10 cellular contexts compared by ENCODE assay signal in the genomic region with DNA sequence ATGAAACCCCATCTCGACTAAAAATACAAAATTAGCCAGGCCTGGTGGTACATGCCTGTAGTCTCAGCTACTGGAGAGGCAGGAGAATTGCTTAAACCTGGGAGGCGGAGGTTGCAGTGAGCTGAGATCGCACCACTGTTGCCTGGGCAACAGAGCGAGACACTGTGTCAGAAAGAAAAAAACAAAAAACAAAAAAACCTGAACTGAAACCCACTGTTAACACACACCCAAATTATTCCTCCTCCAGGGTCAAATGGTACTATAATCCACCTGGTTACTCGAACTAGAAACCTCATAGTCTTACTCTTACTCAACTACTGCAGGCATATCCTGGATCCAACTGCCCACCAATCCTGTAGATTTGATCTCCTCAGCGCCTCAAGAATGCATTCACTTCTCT. TPM values are rescaled to one million over a fixed set of nuclear protein-coding genes. Genes with fewer than 3 reads are reported as not detected.
A peak's percentile ranks its signal among the peaks of the same experiment; 100 is the strongest.
DNase-seq lines count a peak whose midpoint lies in the region; ATAC-seq, FAIRE-seq and TF ChIP-seq lines count a peak whose summit lies in the region.
"Had no signal": no experiment of that assay in that cellular context is flagged by ENCODE, and none has a peak within 500 bp of the region (broad histone marks: within the 10 kb centered on the region; RNA-seq: fewer than 3 reads in every experiment).

No MANE protein-coding gene starts in this region.

- peak; percentile 63 for FAIRE-seq in GM18507 (lab: Jason Lieb, UNC)

- peak; percentile 12 for DNase-seq in GM18507 (ENCODE audit: extremely low spot score, insufficient read length, low read depth)
- DNase-seq in activated B cell treated with CpG ODN at 0.5 μM for 24 hours: peak; percentile 30
- DNase-seq in NCI-H2029 treated with DMSO at 0.1 percent for 48 hours (lab: John Stamatoyannopoulos, UW): no peak
- no peak for DNase-seq in aorta
- no peak for DNase-seq in stimulated activated CD4-positive, alpha-beta T cell treated with anti-CD3 and anti-CD28 coated beads, Interleukin-12 subunit alpha, Interleukin-12 subunit beta, amount 100 ng/mL, for 4 hours
- DNase-seq in NK-92 (lab: John Stamatoyannopoulos, UW; ENCODE audit: unreplicated experiment): no peak
- DNase-seq: NCI-H1436 treated with DMSO at 0.1 percent for 48 hours, testis had no signal

- no peak overlapping the region for H3K27ac ChIP-seq in aorta (ENCODE audit: low read depth in 1 of 2, low read length in 2 of 2)
- H3K27ac ChIP-seq: testis had no signal

- POLR2A ChIA-PET in activated B cell treated with CpG ODN at 0.5 μM for 24 hours (lab: Charles Lee): interaction anchor here (1.6 kb wide), 1 partner anchor 36 kb away, joined by 6 read pairs; the partner anchor contains the start of gene USP28

- TF ChIP-seq CTCF in activated B cell treated with CpG ODN at 0.5 μM for 24 hours (IDR thresholded peaks at IDR 0.05): no peak

- intact Hi-C loops in activated B cell treated with CpG ODN at 0.5 μM for 24 hours (cut with micrococcal nuclease) (loop anchor here (1.0 to 5.0 kb wide), 4 partner anchors 9 to 137 kb away; partner anchors contain the start of genes USP28 and ZW10), aorta (cut with DNase I) (no loop called here)

- no peaks in the 10 kb centered on the region for H3K27me3 ChIP-seq in aorta (ENCODE audit: control insufficient read depth in 1 of 2, insufficient read depth in 2 of 2, low read length in 1 of 2)
- H3K27me3 ChIP-seq: testis had no signal

- no peak overlapping the region for H3K4me3 ChIP-seq in aorta (ENCODE audit: low read length in 2 of 2)
- H3K4me3 ChIP-seq: testis had no signal

- peaks cover 37% of the 10 kb centered on the region for H3K4me1 Mint-ChIP-seq in activated B cell treated with CpG ODN at 0.5 μM for 24 hours

- H3K9me3 ChIP-seq in aorta (ENCODE audit: control insufficient read depth, low read length): no peaks in the 10 kb centered on the region
- H3K9me3 ChIP-seq: testis had no signal

- no peaks in the 10 kb centered on the region for H3K4me1 ChIP-seq in aorta (ENCODE audit: control insufficient read depth in 1 of 2, insufficient read depth in 2 of 2, low read length in 2 of 2)
- H3K4me1 ChIP-seq: testis had no signal

- H3K36me3 ChIP-seq in aorta (ENCODE audit: control insufficient read depth in 1 of 2, insufficient read depth in 2 of 2, low read length in 1 of 2): peaks cover 0 to 4% of the 10 kb centered on the region in 2 donors

- ATAC-seq in GM19468 (IDR thresholded peaks at IDR 0.05; ENCODE audit: extremely low read depth, unreplicated experiment): peak; percentile 90
- ATAC-seq in HG03025 (IDR thresholded peaks at IDR 0.05; ENCODE audit: low FRiP score, unreplicated experiment): peak; percentile 89
- peak; percentile 91 for ATAC-seq in activated B cell treated with CpG ODN at 0.5 μM for 24 hours (ENCODE audit: low read depth)
- no peak for ATAC-seq in aorta (ENCODE audit: low FRiP score)

- 94 to 97% methylated on average over 6 of the region's 6 CpGs for WGBS in aorta, 2 donors

- no peak overlapping the region for H3K27ac Mint-ChIP-seq in activated B cell treated with CpG ODN at 0.5 μM for 24 hours

- H3K9me3 Mint-ChIP-seq in activated B cell treated with CpG ODN at 0.5 μM for 24 hours: no peaks in the 10 kb centered on the region

- CTCF ChIA-PET in activated B cell treated with CpG ODN at 0.5 μM for 24 hours (lab: Charles Lee): no interaction called here

- peak overlapping the region; percentile 66 for H3K4me3 Mint-ChIP-seq in activated B cell treated with CpG ODN at 0.5 μM for 24 hours

- H3K36me3 Mint-ChIP-seq in activated B cell treated with CpG ODN at 0.5 μM for 24 hours (ENCODE audit: low read depth): peaks cover 26% of the 10 kb centered on the region

- H3K27me3 Mint-ChIP-seq in activated B cell treated with CpG ODN at 0.5 μM for 24 hours: no peaks in the 10 kb centered on the region

RNA-seq across cellular contexts. Expression of gene USP28, which starts 35.5 kb away (rescaled TPM):
- total RNA-seq in activated B cell treated with CpG ODN at 0.5 μM for 24 hours: 39.6 and 49.6 TPM in 2 replicates
- 10 to 100 TPM; 26.2 to 28.5 TPM for total RNA-seq in aorta
- polyA plus RNA-seq in aorta: 1 to 10 TPM; 8.4 to 8.8 TPM

Comparison
In these comparisons a context has a peak if more than half of its experiments do, and no peak if none do; other contexts are left out.
1. DNase-seq: peak in GM18507 (single experiment) and activated B cell treated with CpG ODN at 0.5 μM for 24 hours (single experiment); none in NCI-H2029 treated with DMSO at 0.1 percent for 48 hours (single experiment), aorta (0 of 2), stimulated activated CD4-positive, alpha-beta T cell treated with anti-CD3 and anti-CD28 coated beads, Interleukin-12 subunit alpha, Interleukin-12 subunit beta, amount 100 ng/mL, for 4 hours (single experiment) and NK-92 (single experiment).